Comparison of ENCODE assay signal across 14 cellular contexts in genomic region chr16:70579648-70580630, GRCh38. TPM values are rescaled to one million over a fixed set of nuclear protein-coding genes. Genes with fewer than 3 reads are reported as not detected.
DNase-seq lines count a peak whose midpoint lies in the region; ATAC-seq and TF ChIP-seq lines count a peak whose summit lies in the region.
"Had no signal": no experiment of that assay in that cellular context is flagged by ENCODE, and none has a peak within 500 bp of the region (broad histone marks: within the 10 kb centered on the region; RNA-seq: fewer than 3 reads in every experiment).

No MANE protein-coding gene starts in this region.

- H3K9me2 ChIP-seq in PC-9 (ENCODE audit: insufficient read depth): no peaks in the 10 kb centered on the region

- TF ChIP-seq CTCF in Panc1 (IDR thresholded peaks at IDR 0.05) (no peak), mucosa of descending colon (IDR thresholded peaks at IDR 0.05) (no peak), testis (IDR thresholded peaks at IDR 0.05) (no peak), PC-9 (conservative IDR thresholded peaks at IDR 0.05) (no peak)

- BruUV-seq in Panc1 (replicated peaks; lab: Mats Ljungman, UMichigan): no TSS peak
- no TSS peak for BruUV-seq in PC-9 (replicated peaks; lab: Mats Ljungman, UMichigan)

- peaks cover 42% of the 10 kb centered on the region for H3F3A ChIP-seq in PC-9 (ENCODE audit: insufficient read depth, low read depth)

- H3K4me1 ChIP-seq in Panc1 (ENCODE audit: control insufficient read depth, insufficient read depth, low read length) (peaks cover 13% of the 10 kb centered on the region), esophagus (ENCODE audit: control insufficient read depth in 2 of 2, insufficient read depth in 2 of 2, low read length in 1 of 2) (peaks cover 8 to 11% of the 10 kb centered on the region in 2 donors), mucosa of descending colon (ENCODE audit: low read depth) (peaks cover 10% of the 10 kb centered on the region), testis (peaks cover 10% of the 10 kb centered on the region), PC-9 (replicated peaks; ENCODE audit: insufficient read depth) (peaks cover 32% of the 10 kb centered on the region)

- H3K27me3 ChIP-seq in Panc1 (ENCODE audit: control insufficient read depth, insufficient read depth, low read length): no peaks in the 10 kb centered on the region
- H3K27me3 ChIP-seq in esophagus (ENCODE audit: control insufficient read depth in 1 of 2, insufficient read depth in 2 of 2, low read length in 2 of 2): no peaks in the 10 kb centered on the region
- no peaks in the 10 kb centered on the region for H3K27me3 ChIP-seq in testis
- no peaks in the 10 kb centered on the region for H3K27me3 ChIP-seq in PC-9 (ENCODE audit: insufficient read depth, low read depth)
- H3K27me3 ChIP-seq: cardiac muscle cell had no signal

- H3K4me3 ChIP-seq in Panc1 (ENCODE audit: low read depth in 2 of 2, low read length in 2 of 2) (no peak overlapping the region), esophagus (ENCODE audit: low read depth in 1 of 2, low read length in 2 of 2) (peak overlapping the region; percentile 30 to 46), mucosa of descending colon (no peak overlapping the region), testis (peak overlapping the region in 1 of 2 donors; percentile 13), PC-9 (no peak overlapping the region)
- H3K4me3 ChIP-seq: cardiac muscle cell had no signal

- POLR2A ChIA-PET in Panc1 (lab: Charles Lee): no interaction called here
- POLR2A ChIA-PET in PC-9 (lab: Charles Lee; ENCODE audit: unreplicated experiment): no interaction called here

- WGBS in esophagus, 2 donors: 46 to 48% methylated on average over 21 of the region's 21 CpGs
- 59 to 68% methylated on average over 12 to 21 of the region's 21 CpGs for WGBS in testis, 2 donors

- CTCF ChIA-PET in Panc1 (lab: Charles Lee): no interaction called here
- CTCF ChIA-PET in PC-9 (lab: Charles Lee): no interaction called here

- H3K36me3 ChIP-seq in Panc1 (ENCODE audit: control insufficient read depth, insufficient read depth, low read length): no peaks in the 10 kb centered on the region
- no peaks in the 10 kb centered on the region for H3K36me3 ChIP-seq in esophagus (ENCODE audit: control insufficient read depth in 2 of 2, insufficient read depth in 2 of 2, low read length in 1 of 2)
- H3K36me3 ChIP-seq in mucosa of descending colon (ENCODE audit: low read depth): no peaks in the 10 kb centered on the region
- H3K36me3 ChIP-seq in testis (ENCODE audit: low read depth, missing control alignments): no peaks in the 10 kb centered on the region
- 0 out of 2 replicates have a peak, but pooled peaks cover under 1% of the 10 kb centered on the region for H3K36me3 ChIP-seq in PC-9 (ENCODE audit: low read depth)
- H3K36me3 ChIP-seq: cardiac muscle cell had no signal

- H3K9me3 ChIP-seq in Panc1 (ENCODE audit: control insufficient read depth, insufficient read depth, low read depth, low read length): no peaks in the 10 kb centered on the region
- H3K9me3 ChIP-seq in esophagus (ENCODE audit: control insufficient read depth in 2 of 2, insufficient read depth in 1 of 2, low read depth in 1 of 2, low read length in 1 of 2): no peaks in the 10 kb centered on the region
- no peaks in the 10 kb centered on the region for H3K9me3 ChIP-seq in mucosa of descending colon
- no peaks in the 10 kb centered on the region for H3K9me3 ChIP-seq in testis
- H3K9me3 ChIP-seq in PC-9 (ENCODE audit: insufficient read depth, low read depth): no peaks in the 10 kb centered on the region

- TF ChIP-seq POLR2A in testis (IDR thresholded peaks at IDR 0.05): no peak

- no peak overlapping the region for H3K4me2 ChIP-seq in PC-9

- DNase-seq in Panc1 (ENCODE audit: low read depth, low spot score) (no peak), mucosa of descending colon (peak; percentile 59 to 70 (median 63)), testis (peak; percentile 75), DMS79 (lab: John Stamatoyannopoulos, UW) (no peak), HK-2 (ENCODE audit: unreplicated experiment) (no peak), PC-9 (no peak)
- DNase-seq: activated CD4-positive, alpha-beta T cell treated with anti-CD3 and anti-CD28 coated beads, Interleukin-2, amount 50 U/mL, for 4 hours; NCI-H146; nucleus accumbens; stimulated activated CD4-positive, alpha-beta T cell treated with anti-CD3 and anti-CD28 coated beads, Interleukin-4, amount 100 ng/mL, for 1 hour; T-cell had no signal

- peaks cover 5% of the 10 kb centered on the region; the same call in 1 of the 2 replicates for H4K20me1 ChIP-seq in PC-9 (ENCODE audit: insufficient read depth)

- peak overlapping the region; percentile 48; the same call in 1 of the 2 replicates for H3K27ac ChIP-seq in Panc1 (ENCODE audit: low read length)
- peak overlapping the region; percentile 39 to 90 for H3K27ac ChIP-seq in esophagus (ENCODE audit: low read depth in 2 of 2, low read length in 1 of 2)
- peak overlapping the region in 1 of 2 donors; percentile 66 for H3K27ac ChIP-seq in testis
- no peak overlapping the region for H3K27ac ChIP-seq in PC-9
- H3K27ac ChIP-seq: cardiac muscle cell had no signal

- ATAC-seq in Panc1 (peak; percentile 19; the same call in 1 of the 2 replicates), mucosa of descending colon (peak; percentile 71), GM21381 (IDR thresholded peaks at IDR 0.05; ENCODE audit: unreplicated experiment) (no peak)
- ATAC-seq: T-cell had no signal

- intact Hi-C loops in Panc1 (cut with micrococcal nuclease; ENCODE audit: unreplicated experiment): loop anchor here (10.0 kb wide), 1 partner anchor 75 kb away; no protein-coding TSS in a partner anchor
- intact Hi-C loops in mucosa of descending colon (cut with DNase I, micrococcal nuclease): loop anchor here in 1 of 2 donors (10.0 kb wide), 1 partner anchor 75 kb away; no protein-coding TSS in a partner anchor
- intact Hi-C loops in testis (cut with DNase I; ENCODE audit: low total_unique reads): no loop called here
- intact Hi-C loops in PC-9 (cut with micrococcal nuclease; ENCODE audit: unreplicated experiment): no loop called here

- no peaks in the 10 kb centered on the region for H3K79me2 ChIP-seq in PC-9 (ENCODE audit: low read depth)

- no peak overlapping the region for H2AFZ ChIP-seq in PC-9

- in situ Hi-C loops in Panc1 (cut with HindIII; ENCODE audit: low pct_unique_long_range_greater_than_20kb, low sequenced_read_pairs): no loop called here

RNA-seq across cellular contexts. Expression of gene SF3B3, which starts 56.3 kb away (rescaled TPM):
- total RNA-seq in Panc1 (2021; ENCODE audit: unreplicated experiment): 253 TPM
- 155 TPM for polyA plus RNA-seq in Panc1 (2012; ENCODE audit: insufficient read length)
- 100 to 1,000 TPM; 114 to 129 TPM for polyA plus RNA-seq in esophagus
- total RNA-seq in mucosa of descending colon: 100 to 1,000 TPM; 158 to 179 (median 173) TPM
- 100 to 1,000 TPM; 143 to 181 TPM for total RNA-seq in testis
- polyA plus RNA-seq in testis (ENCODE audit: insufficient read depth, low read depth, low replicate concordance): 134 TPM
- total RNA-seq in PC-9 (2021): 326 and 339 TPM in 2 replicates

RNA-seq across cellular contexts. Expression of gene COG4, which starts 56.6 kb away (rescaled TPM):
- 45.4 TPM for total RNA-seq in Panc1 (2021; ENCODE audit: unreplicated experiment)
- 36.2 TPM for polyA plus RNA-seq in Panc1 (2012; ENCODE audit: insufficient read length)
- 10 to 100 TPM; 41.8 to 42.7 TPM for polyA plus RNA-seq in esophagus
- 10 to 100 TPM; 58.3 to 66.2 (median 60.5) TPM for total RNA-seq in mucosa of descending colon
- 10 to 100 TPM; 85.2 to 85.9 TPM for total RNA-seq in testis
- polyA plus RNA-seq in testis (ENCODE audit: insufficient read depth, low read depth, low replicate concordance): 65.9 TPM
- 54.2 and 61.1 TPM in 2 replicates for total RNA-seq in PC-9 (2021)

Comparison
In these comparisons a context has a peak if more than half of its experiments do, and no peak if none do; other contexts are left out.
1. DNase-seq: peak in mucosa of descending colon (3 of 3) and testis (single experiment); none in Panc1 (single experiment), DMS79 (single experiment), HK-2 (single experiment) and PC-9 (0 of 2).
2. H3K4me3 ChIP-seq: peak in esophagus (2 of 2); none in Panc1 (0 of 2), mucosa of descending colon (single experiment) and PC-9 (single experiment).